Comparison of ENCODE assay signal across 31 cellular contexts in genomic region chr16:50322333-50322732, GRCh38.
"Had no signal": no experiment of that assay in that cellular context is flagged by ENCODE, and none has a peak within 500 bp of the region (broad histone marks: within the 10 kb centered on the region; RNA-seq: fewer than 3 reads in every experiment).

No MANE protein-coding gene starts in this region.

- H3K4me1 ChIP-seq: adrenal gland, body of pancreas, colonic mucosa had no signal

- H3K27me3 Mint-ChIP-seq: activated CD4-positive, alpha-beta memory T cell treated with anti-CD3 and anti-CD28 coated beads for 36 hours; activated CD4-positive, alpha-beta T cell treated with anti-CD3 and anti-CD28 coated beads for 36 hours; activated CD4-positive, alpha-beta T cell treated with anti-CD3 and anti-CD28 coated beads, Interleukin-2, amount 10 ng/mL, durations not matched to agents 24 days and 14 days; activated CD8-positive, alpha-beta memory T cell treated with anti-CD3 and anti-CD28 coated beads, Interleukin-2, amount 10 ng/mL, durations not matched to agents 7 days and 5 days; activated naive CD4-positive, alpha-beta T cell treated with anti-CD3 and anti-CD28 coated beads, Interleukin-2, amount 50 U/mL, for 24 hours; activated naive CD8-positive, alpha-beta T cell treated with anti-CD3 and anti-CD28 coated beads for 36 hours; activated naive CD8-positive, alpha-beta T cell treated with anti-CD3 and anti-CD28 coated beads, Interleukin-2, amount 50 U/mL, for 24 hours had no signal

- ATAC-seq: activated CD4-positive, alpha-beta T cell treated with anti-CD3 and anti-CD28 coated beads for 36 hours; activated CD8-positive, alpha-beta memory T cell treated with anti-CD3 and anti-CD28 coated beads, Interleukin-2, amount 10 ng/mL, durations not matched to agents 7 days and 5 days; activated CD8-positive, alpha-beta T cell treated with anti-CD3 and anti-CD28 coated beads, Interleukin-2, amount 10 ng/mL, durations not matched to agents 7 days and 5 days; activated naive CD8-positive, alpha-beta T cell treated with anti-CD3 and anti-CD28 coated beads, Interleukin-2, amount 50 U/mL, for 24 hours; body of pancreas; gastroesophageal sphincter had no signal

- DNase-seq: activated CD4-positive, alpha-beta memory T cell treated with anti-CD3 and anti-CD28 coated beads for 36 hours; activated CD4-positive, alpha-beta T cell treated with anti-CD3 and anti-CD28 coated beads for 36 hours; activated CD4-positive, CD25-positive, alpha-beta regulatory T cell; activated CD4-positive, CD25-positive, alpha-beta regulatory T cell treated with anti-CD3 and anti-CD28 coated beads, Interleukin-2, amount 50 U/mL, for 72 hours; activated CD8-positive, alpha-beta memory T cell treated with anti-CD3 and anti-CD28 coated beads, Interleukin-2, amount 10 ng/mL, durations not matched to agents 7 days and 5 days; activated CD8-positive, alpha-beta memory T cell treated with anti-CD3 and anti-CD28 coated beads, Interleukin-2, amount 50 U/mL, for 4 hours; activated CD8-positive, alpha-beta T cell treated with anti-CD3 and anti-CD28 coated beads, Interleukin-2, amount 10 ng/mL, durations not matched to agents 7 days and 5 days; activated effector memory CD4-positive, alpha-beta T cell treated with anti-CD3 and anti-CD28 coated beads, Interleukin-2, amount 50 U/mL, for 16 hours; activated naive CD4-positive, alpha-beta T cell treated with anti-CD3 and anti-CD28 coated beads for 36 hours; activated naive CD8-positive, alpha-beta T cell treated with anti-CD3 and anti-CD28 coated beads for 36 hours; activated naive CD8-positive, alpha-beta T cell treated with anti-CD3 and anti-CD28 coated beads, Interleukin-2, amount 50 U/mL, for 24 hours; activated T-cell treated with anti-CD3 and anti-CD28 coated beads, Interleukin-2, amount 50 U/mL, for 1 hour; activated T-cell treated with anti-CD3 and anti-CD28 coated beads, Interleukin-2, amount 50 U/mL, for 48 hours; adrenal gland; amygdala; aorta; body of pancreas; caudate nucleus; cerebellar nuclear complex; colonic mucosa; effector CD8-positive, alpha-beta T cell; esophagus squamous epithelium; foreskin melanocyte; T-helper 2 cell had no signal

- H3K27ac Mint-ChIP-seq: activated CD4-positive, alpha-beta T cell treated with anti-CD3 and anti-CD28 coated beads, Interleukin-2, amount 10 ng/mL, durations not matched to agents 24 days and 14 days; activated T-helper 2 cell treated with anti-CD3 and anti-CD28 coated beads, Interferon-gamma antibody, Interleukin-2, Interleukin-4, amounts not matched to agents 10 μg/mL and 5 μg/mL and 100 μg/mL, durations not matched to agents 14 hours and 24 hours and 36 hours had no signal

- H3K4me3 Mint-ChIP-seq: activated CD4-positive, alpha-beta memory T cell treated with anti-CD3 and anti-CD28 coated beads for 36 hours; activated CD4-positive, alpha-beta T cell treated with anti-CD3 and anti-CD28 coated beads for 36 hours; activated CD4-positive, alpha-beta T cell treated with anti-CD3 and anti-CD28 coated beads, Interleukin-2, amount 10 ng/mL, durations not matched to agents 24 days and 14 days; activated CD8-positive, alpha-beta memory T cell treated with anti-CD3 and anti-CD28 coated beads, Interleukin-2, amount 10 ng/mL, durations not matched to agents 7 days and 5 days; activated CD8-positive, alpha-beta T cell treated with anti-CD3 and anti-CD28 coated beads, Interleukin-2, amount 10 ng/mL, durations not matched to agents 7 days and 5 days; activated naive CD4-positive, alpha-beta T cell treated with anti-CD3 and anti-CD28 coated beads for 36 hours; activated naive CD4-positive, alpha-beta T cell treated with anti-CD3 and anti-CD28 coated beads, Interleukin-2, amount 50 U/mL, for 24 hours; activated naive CD8-positive, alpha-beta T cell treated with anti-CD3 and anti-CD28 coated beads for 36 hours; activated naive CD8-positive, alpha-beta T cell treated with anti-CD3 and anti-CD28 coated beads, Interleukin-2, amount 50 U/mL, for 24 hours; activated T-helper 1 cell treated with anti-CD3 and anti-CD28 coated beads, Interleukin-12 subunit alpha, Interleukin-12 subunit beta, Interleukin-2, Interleukin-4 antibody, amounts not matched to agents 30 ng/mL and 10 ng/mL and 1 ng/mL, durations not matched to agents 14 hours and 24 hours and 36 hours had no signal

- H3K27me3 ChIP-seq: adrenal gland, body of pancreas, colonic mucosa, esophagus squamous epithelium, gastroesophageal sphincter had no signal

- H3K4me3 ChIP-seq: adrenal gland, body of pancreas, colonic mucosa, esophagus squamous epithelium, gastroesophageal sphincter had no signal

- H3K27ac ChIP-seq: body of pancreas, colonic mucosa, epithelial cell of prostate had no signal

- FAIRE-seq: endometrium had no signal

- H3K9me3 Mint-ChIP-seq: activated CD4-positive, alpha-beta memory T cell treated with anti-CD3 and anti-CD28 coated beads for 36 hours; activated CD4-positive, alpha-beta T cell treated with anti-CD3 and anti-CD28 coated beads, Interleukin-2, amount 10 ng/mL, durations not matched to agents 24 days and 14 days; activated naive CD4-positive, alpha-beta T cell treated with anti-CD3 and anti-CD28 coated beads for 36 hours; activated naive CD4-positive, alpha-beta T cell treated with anti-CD3 and anti-CD28 coated beads, Interleukin-2, amount 50 U/mL, for 24 hours; activated naive CD8-positive, alpha-beta T cell treated with anti-CD3 and anti-CD28 coated beads for 36 hours; activated naive CD8-positive, alpha-beta T cell treated with anti-CD3 and anti-CD28 coated beads, Interleukin-2, amount 50 U/mL, for 24 hours; activated T-helper 1 cell treated with anti-CD3 and anti-CD28 coated beads, Interleukin-12 subunit alpha, Interleukin-12 subunit beta, Interleukin-2, Interleukin-4 antibody, amounts not matched to agents 30 ng/mL and 10 ng/mL and 1 ng/mL, durations not matched to agents 14 hours and 24 hours and 36 hours; activated T-helper 2 cell treated with anti-CD3 and anti-CD28 coated beads, Interferon-gamma antibody, Interleukin-2, Interleukin-4, amounts not matched to agents 10 μg/mL and 5 μg/mL and 100 μg/mL, durations not matched to agents 14 hours and 24 hours and 36 hours had no signal

- H3K9me3 ChIP-seq: adrenal gland, body of pancreas, colonic mucosa, esophagus squamous epithelium, gastroesophageal sphincter had no signal
